ENCODE assay signal across 11 cellular contexts in genomic region chr18:24404591-24404990, GRCh38. TPM values are rescaled to one million over a fixed set of nuclear protein-coding genes. Genes with fewer than 3 reads are reported as not detected.
"Had no signal": no experiment of that assay in that cellular context is flagged by ENCODE, and none has a peak within 500 bp of the region (broad histone marks: within the 10 kb centered on the region; RNA-seq: fewer than 3 reads in every experiment).

No MANE protein-coding gene starts in this region.

- H3K27ac Mint-ChIP-seq: GM23338, H9, HFFc6 had no signal

- ATAC-seq: GM23338, HCT116 had no signal

- H3K9me3 ChIP-seq: HAP-1 had no signal

- H3K9me3 Mint-ChIP-seq: GM23338, H9, HFFc6 had no signal

- H3K9ac ChIP-seq: GM23248 had no signal

- H3K4me3 Mint-ChIP-seq: GM23338, H9, HFFc6 had no signal

- FAIRE-seq: H1, H54 had no signal

- H3K27ac ChIP-seq: GM23248 had no signal

- H3K4me3 ChIP-seq: GM23248, GM23338, HAP-1 had no signal

- H3K36me3 ChIP-seq: HAP-1 had no signal

- DNase-seq: GM23248, GOT3, H7, H9, HCEC 1CT, HFFc6 had no signal

RNA-seq across cellular contexts. Expression of gene HRH4, which starts 55.8 kb away (rescaled TPM):
- total RNA-seq: GM23248, H1, H7, H9, HFFc6 had no signal
- polyA plus RNA-seq: GM23248, GM23338 had no signal
